Comparison of ENCODE assay signal across 1 cellular context in the genomic region with DNA sequence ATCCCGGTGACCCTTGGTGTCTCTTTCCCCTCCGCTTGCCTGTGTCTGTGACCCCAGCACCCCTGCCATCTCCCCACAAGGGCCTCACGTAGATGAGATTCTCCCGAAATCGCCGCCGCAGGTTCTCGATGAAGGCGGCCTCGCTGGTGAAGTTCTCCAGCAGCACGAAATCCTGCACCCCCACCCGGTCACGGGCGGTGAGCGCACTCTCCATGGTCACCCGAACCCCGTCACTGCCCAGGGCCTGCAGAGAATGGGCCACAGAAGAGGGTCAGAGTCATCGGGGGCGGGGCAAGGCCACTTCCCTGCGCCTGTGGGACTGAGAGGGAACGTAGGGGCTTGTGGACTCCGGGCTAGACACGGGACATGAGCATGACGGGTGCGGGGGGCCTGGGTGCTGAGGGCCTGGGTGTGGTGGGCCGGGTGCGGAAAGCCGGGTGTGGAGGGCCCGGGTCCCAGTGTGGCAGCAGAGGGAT.
TF ChIP-seq lines count a peak whose summit lies in the region.

No MANE protein-coding gene starts in this region.

TF ChIP-seq in IMR-90, 13 proteins besides CTCF, POLR2A, EP300 and RAD21 (continued from another document):
- TF ChIP-seq, protein P1, sequence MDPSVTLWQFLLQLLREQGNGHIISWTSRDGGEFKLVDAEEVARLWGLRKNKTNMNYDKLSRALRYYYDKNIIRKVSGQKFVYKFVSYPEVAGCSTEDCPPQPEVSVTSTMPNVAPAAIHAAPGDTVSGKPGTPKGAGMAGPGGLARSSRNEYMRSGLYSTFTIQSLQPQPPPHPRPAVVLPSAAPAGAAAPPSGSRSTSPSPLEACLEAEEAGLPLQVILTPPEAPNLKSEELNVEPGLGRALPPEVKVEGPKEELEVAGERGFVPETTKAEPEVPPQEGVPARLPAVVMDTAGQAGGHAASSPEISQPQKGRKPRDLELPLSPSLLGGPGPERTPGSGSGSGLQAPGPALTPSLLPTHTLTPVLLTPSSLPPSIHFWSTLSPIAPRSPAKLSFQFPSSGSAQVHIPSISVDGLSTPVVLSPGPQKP (IDR thresholded peaks at IDR 0.05; ENCODE audit: borderline replicate concordance, low read depth, low read length), result no peak
- no peak for TF ChIP-seq SMC3 (IDR thresholded peaks at IDR 0.05; ENCODE audit: low read depth, low read length)
- no peak for TF ChIP-seq NFE2L2 (IDR thresholded peaks at IDR 0.05; ENCODE audit: low read depth, low read length)
- TF ChIP-seq CEBPB (IDR thresholded peaks at IDR 0.05; ENCODE audit: low read depth, low read length), result no peak
- no peak for TF ChIP-seq MXI1 (IDR thresholded peaks at IDR 0.05; ENCODE audit: borderline replicate concordance, low read depth, low read length)
- TF ChIP-seq, protein P2, sequence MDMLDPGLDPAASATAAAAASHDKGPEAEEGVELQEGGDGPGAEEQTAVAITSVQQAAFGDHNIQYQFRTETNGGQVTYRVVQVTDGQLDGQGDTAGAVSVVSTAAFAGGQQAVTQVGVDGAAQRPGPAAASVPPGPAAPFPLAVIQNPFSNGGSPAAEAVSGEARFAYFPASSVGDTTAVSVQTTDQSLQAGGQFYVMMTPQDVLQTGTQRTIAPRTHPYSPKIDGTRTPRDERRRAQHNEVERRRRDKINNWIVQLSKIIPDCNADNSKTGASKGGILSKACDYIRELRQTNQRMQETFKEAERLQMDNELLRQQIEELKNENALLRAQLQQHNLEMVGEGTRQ (IDR thresholded peaks at IDR 0.05; ENCODE audit: low read depth, low read length), result no peak
